In the genomic region with DNA sequence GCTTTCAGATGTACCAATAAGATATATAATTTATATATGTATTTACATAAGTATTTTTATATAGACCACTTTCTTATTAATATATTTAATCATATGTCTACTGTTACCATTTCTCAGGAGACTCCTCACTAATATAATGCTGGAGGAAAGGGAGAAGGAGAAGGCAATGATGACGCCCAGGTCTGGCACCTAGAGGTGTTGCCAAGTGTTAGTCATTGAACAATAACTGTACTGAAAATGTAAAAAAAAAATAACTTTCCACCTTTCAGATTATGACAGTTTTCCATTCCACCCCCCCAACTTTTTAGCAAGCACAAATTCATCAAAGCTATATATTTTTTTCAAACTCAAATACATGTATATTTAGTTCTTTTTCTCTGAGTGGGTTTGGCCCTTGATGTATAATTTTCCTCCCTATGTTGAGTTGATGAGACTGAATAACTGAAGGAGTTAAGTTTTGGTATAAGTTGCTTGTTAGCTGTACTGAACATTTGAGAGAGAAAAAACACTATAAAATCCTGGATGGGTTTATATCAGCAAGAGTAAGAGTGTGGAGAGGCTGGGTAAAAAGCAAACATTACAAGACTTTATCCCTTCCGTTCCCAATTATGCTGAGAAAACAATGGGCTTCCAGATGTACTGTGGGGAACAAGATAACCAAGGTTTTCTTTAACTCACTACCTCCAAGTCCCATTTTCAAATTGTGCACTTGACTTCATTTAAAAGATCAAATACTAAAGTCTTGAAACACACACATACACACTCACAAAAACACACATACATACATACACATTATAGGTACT, we compare ENCODE assay signal across 14 cellular contexts.
"Had no signal": no experiment of that assay in that cellular context is flagged by ENCODE, and none has a peak within 500 bp of the region (broad histone marks: within the 10 kb centered on the region; RNA-seq: fewer than 3 reads in every experiment).

No MANE protein-coding gene starts in this region.

- H3K9me3 Mint-ChIP-seq: dendritic cell treated with granulocyte-macrophage colony-stimulating factor and Interleukin-4, amounts not matched to agents 40 ng/mL and 50 ng/mL, for 4 days; endodermal cell had no signal

- H3K4me1 Mint-ChIP-seq: brain had no signal

- H3K27ac Mint-ChIP-seq: brain; dendritic cell treated with granulocyte-macrophage colony-stimulating factor and Interleukin-4, amounts not matched to agents 40 ng/mL and 50 ng/mL, for 4 days; endodermal cell; T-helper 1 cell treated with Interleukin-12 subunit alpha and Interleukin-12 subunit beta and Interleukin-4 antibody, amounts not matched to agents 30 μg/mL and 1 μg/mL, for 36 hours had no signal

- DNase-seq: activated CD4-positive, alpha-beta T cell treated with anti-CD3 and anti-CD28 coated beads, Interleukin-2, amount 50 U/mL, for 1 hour; activated effector memory CD4-positive, alpha-beta T cell treated with Interleukin-2 at 50 U/mL for 16 hours; amniotic stem cell; cerebellar nuclear complex; endodermal cell; left cardiac atrium; naive thymus-derived CD4-positive, alpha-beta T cell; retina; SHP77 treated with DMSO at 0.1 percent for 48 hours; stimulated activated naive CD4-positive, alpha-beta T cell treated with Interleukin-2 at 50 U/mL for 16 hours; testis had no signal

- H3K27me3 Mint-ChIP-seq: brain had no signal

- H3K4me3 Mint-ChIP-seq: brain; dendritic cell treated with granulocyte-macrophage colony-stimulating factor and Interleukin-4, amounts not matched to agents 40 ng/mL and 50 ng/mL, for 4 days; endodermal cell; T-helper 1 cell treated with Interleukin-12 subunit alpha and Interleukin-12 subunit beta and Interleukin-4 antibody, amounts not matched to agents 30 μg/mL and 1 μg/mL, for 36 hours had no signal

- H3K36me3 Mint-ChIP-seq: brain had no signal

- ATAC-seq: left cardiac atrium; naive thymus-derived CD4-positive, alpha-beta T cell had no signal
